ENCODE assay signal across 3 cellular contexts in the genomic region with DNA sequence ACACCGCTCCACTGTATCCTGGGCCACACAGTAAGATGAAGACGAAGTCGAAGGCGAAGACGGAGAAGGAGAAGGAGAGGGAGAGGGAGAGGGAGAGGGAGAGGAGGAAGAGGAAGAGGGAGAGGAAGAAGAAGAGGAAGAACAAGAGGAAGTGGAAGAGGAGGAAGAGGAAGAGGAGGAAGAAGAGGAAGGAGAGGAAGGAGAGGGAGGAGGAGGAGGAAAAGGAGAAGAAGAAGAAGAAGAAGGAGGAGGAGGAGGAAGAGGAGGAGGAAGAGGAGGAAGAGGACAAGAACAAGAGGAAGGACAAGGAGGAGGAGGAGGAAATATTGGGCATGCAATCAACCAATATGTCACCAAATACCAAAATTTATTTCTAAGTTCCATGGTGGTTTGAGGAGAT.
A peak's percentile ranks its signal among the peaks of the same experiment; 100 is the strongest.
TF ChIP-seq lines count a peak whose summit lies in the region.

No MANE protein-coding gene starts in this region.

TF ChIP-seq in HepG2, 621 proteins besides CTCF, POLR2A, EP300 and RAD21 (continued from another document and continues in another):
- TF ChIP-seq, protein P1, sequence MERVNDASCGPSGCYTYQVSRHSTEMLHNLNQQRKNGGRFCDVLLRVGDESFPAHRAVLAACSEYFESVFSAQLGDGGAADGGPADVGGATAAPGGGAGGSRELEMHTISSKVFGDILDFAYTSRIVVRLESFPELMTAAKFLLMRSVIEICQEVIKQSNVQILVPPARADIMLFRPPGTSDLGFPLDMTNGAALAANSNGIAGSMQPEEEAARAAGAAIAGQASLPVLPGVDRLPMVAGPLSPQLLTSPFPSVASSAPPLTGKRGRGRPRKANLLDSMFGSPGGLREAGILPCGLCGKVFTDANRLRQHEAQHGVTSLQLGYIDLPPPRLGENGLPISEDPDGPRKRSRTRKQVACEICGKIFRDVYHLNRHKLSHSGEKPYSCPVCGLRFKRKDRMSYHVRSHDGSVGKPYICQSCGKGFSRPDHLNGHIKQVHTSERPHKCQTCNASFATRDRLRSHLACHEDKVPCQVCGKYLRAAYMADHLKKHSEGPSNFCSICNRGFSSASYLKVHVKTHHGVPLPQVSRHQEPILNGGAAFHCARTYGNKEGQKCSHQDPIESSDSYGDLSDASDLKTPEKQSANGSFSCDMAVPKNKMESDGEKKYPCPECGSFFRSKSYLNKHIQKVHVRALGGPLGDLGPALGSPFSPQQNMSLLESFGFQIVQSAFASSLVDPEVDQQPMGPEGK (CRISPR knock-in tag; IDR thresholded peaks at IDR 0.05) = no peak
- TF ChIP-seq, protein P2, sequence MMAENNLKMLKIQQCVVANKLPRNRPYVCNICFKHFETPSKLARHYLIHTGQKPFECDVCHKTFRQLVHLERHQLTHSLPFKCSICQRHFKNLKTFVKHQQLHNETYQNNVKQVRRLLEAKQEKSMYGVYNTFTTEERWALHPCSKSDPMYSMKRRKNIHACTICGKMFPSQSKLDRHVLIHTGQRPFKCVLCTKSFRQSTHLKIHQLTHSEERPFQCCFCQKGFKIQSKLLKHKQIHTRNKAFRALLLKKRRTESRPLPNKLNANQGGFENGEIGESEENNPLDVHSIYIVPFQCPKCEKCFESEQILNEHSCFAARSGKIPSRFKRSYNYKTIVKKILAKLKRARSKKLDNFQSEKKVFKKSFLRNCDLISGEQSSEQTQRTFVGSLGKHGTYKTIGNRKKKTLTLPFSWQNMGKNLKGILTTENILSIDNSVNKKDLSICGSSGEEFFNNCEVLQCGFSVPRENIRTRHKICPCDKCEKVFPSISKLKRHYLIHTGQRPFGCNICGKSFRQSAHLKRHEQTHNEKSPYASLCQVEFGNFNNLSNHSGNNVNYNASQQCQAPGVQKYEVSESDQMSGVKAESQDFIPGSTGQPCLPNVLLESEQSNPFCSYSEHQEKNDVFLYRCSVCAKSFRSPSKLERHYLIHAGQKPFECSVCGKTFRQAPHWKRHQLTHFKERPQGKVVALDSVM (CRISPR knock-in tag; IDR thresholded peaks at IDR 0.05) = no peak
- TF ChIP-seq, protein P3, sequence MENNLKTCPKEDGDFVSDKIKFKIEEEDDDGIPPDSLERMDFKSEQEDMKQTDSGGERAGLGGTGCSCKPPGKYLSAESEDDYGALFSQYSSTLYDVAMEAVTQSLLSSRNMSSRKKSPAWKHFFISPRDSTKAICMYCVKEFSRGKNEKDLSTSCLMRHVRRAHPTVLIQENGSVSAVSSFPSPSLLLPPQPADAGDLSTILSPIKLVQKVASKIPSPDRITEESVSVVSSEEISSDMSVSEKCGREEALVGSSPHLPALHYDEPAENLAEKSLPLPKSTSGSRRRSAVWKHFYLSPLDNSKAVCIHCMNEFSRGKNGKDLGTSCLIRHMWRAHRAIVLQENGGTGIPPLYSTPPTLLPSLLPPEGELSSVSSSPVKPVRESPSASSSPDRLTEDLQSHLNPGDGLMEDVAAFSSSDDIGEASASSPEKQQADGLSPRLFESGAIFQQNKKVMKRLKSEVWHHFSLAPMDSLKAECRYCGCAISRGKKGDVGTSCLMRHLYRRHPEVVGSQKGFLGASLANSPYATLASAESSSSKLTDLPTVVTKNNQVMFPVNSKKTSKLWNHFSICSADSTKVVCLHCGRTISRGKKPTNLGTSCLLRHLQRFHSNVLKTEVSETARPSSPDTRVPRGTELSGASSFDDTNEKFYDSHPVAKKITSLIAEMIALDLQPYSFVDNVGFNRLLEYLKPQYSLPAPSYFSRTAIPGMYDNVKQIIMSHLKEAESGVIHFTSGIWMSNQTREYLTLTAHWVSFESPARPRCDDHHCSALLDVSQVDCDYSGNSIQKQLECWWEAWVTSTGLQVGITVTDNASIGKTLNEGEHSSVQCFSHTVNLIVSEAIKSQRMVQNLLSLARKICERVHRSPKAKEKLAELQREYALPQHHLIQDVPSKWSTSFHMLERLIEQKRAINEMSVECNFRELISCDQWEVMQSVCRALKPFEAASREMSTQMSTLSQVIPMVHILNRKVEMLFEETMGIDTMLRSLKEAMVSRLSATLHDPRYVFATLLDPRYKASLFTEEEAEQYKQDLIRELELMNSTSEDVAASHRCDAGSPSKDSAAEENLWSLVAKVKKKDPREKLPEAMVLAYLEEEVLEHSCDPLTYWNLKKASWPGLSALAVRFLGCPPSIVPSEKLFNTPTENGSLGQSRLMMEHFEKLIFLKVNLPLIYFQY (CRISPR knock-in tag; IDR thresholded peaks at IDR 0.05; ENCODE audit: borderline replicate concordance) = no peak
- TF ChIP-seq MED13 (CRISPR knock-in tag; IDR thresholded peaks at IDR 0.05) (no peak), ZBTB20 (CRISPR knock-in tag; IDR thresholded peaks at IDR 0.05; ENCODE audit: borderline replicate concordance, low read depth) (no peak)

TF ChIP-seq in HEK293, 187 proteins besides CTCF, POLR2A, EP300 and RAD21 (continued from another document):
- TF ChIP-seq, protein P4, sequence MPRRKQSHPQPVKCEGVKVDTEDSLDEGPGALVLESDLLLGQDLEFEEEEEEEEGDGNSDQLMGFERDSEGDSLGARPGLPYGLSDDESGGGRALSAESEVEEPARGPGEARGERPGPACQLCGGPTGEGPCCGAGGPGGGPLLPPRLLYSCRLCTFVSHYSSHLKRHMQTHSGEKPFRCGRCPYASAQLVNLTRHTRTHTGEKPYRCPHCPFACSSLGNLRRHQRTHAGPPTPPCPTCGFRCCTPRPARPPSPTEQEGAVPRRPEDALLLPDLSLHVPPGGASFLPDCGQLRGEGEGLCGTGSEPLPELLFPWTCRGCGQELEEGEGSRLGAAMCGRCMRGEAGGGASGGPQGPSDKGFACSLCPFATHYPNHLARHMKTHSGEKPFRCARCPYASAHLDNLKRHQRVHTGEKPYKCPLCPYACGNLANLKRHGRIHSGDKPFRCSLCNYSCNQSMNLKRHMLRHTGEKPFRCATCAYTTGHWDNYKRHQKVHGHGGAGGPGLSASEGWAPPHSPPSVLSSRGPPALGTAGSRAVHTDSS (tag by site-specific recombination; IDR thresholded peaks at IDR 0.05) = peak; percentile 91
- TF ChIP-seq ZNF311 (tag by site-specific recombination; IDR thresholded peaks at IDR 0.05; ENCODE audit: borderline replicate concordance) (no peak), ZNF747 (tag by site-specific recombination; IDR thresholded peaks at IDR 0.05) (no peak), ZFP3 (tag by site-specific recombination; IDR thresholded peaks at IDR 0.05; ENCODE audit: low read depth) (no peak)

TF ChIP-seq in K562, 482 proteins besides CTCF, POLR2A, EP300 and RAD21:
- TF ChIP-seq, protein P5, sequence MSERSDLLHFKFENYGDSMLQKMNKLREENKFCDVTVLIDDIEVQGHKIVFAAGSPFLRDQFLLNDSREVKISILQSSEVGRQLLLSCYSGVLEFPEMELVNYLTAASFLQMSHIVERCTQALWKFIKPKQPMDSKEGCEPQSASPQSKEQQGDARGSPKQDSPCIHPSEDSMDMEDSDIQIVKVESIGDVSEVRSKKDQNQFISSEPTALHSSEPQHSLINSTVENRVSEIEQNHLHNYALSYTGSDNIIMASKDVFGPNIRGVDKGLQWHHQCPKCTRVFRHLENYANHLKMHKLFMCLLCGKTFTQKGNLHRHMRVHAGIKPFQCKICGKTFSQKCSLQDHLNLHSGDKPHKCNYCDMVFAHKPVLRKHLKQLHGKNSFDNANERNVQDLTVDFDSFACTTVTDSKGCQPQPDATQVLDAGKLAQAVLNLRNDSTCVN (CRISPR knock-in tag; IDR thresholded peaks at IDR 0.05) = 0 out of 2 replicates have a peak, but pooled peaks have one; percentile 53
- no peak for TF ChIP-seq BRCA1 (IDR thresholded peaks at IDR 0.05)
- TF ChIP-seq BRCA1 (CRISPR knock-in tag; IDR thresholded peaks at IDR 0.05) = no peak
